Comparison of ENCODE assay signal across 27 cellular contexts in genomic region chr5:127176769-127177168, GRCh38.
"Had no signal": no experiment of that assay in that cellular context is flagged by ENCODE, and none has a peak within 500 bp of the region (broad histone marks: within the 10 kb centered on the region; RNA-seq: fewer than 3 reads in every experiment).

No MANE protein-coding gene starts in this region.

- H3K27ac Mint-ChIP-seq: activated B cell treated with CpG ODN at 0.5 μM for 24 hours; activated CD8-positive, alpha-beta T cell treated with anti-CD3 and anti-CD28 coated beads for 36 hours; activated naive CD4-positive, alpha-beta T cell treated with anti-CD3 and anti-CD28 coated beads, Interleukin-2, amount 50 U/mL, for 24 hours; activated naive CD8-positive, alpha-beta T cell treated with anti-CD3 and anti-CD28 coated beads, Interleukin-2, amount 50 U/mL, for 24 hours; activated T-helper 2 cell treated with anti-CD3 and anti-CD28 coated beads, Interferon-gamma antibody, Interleukin-2, Interleukin-4, amounts not matched to agents 10 μg/mL and 5 μg/mL and 100 μg/mL, durations not matched to agents 14 hours and 24 hours and 36 hours; nephron progenitor cell; stimulated activated effector memory CD8-positive, alpha-beta T cell treated with anti-CD3 and anti-CD28 coated beads, Interleukin-12 subunit alpha, Interleukin-12 subunit beta, amount 100 ng/mL, for 72 hours; stimulated activated naive CD8-positive, alpha-beta T cell treated with anti-CD3 and anti-CD28 coated beads, Interleukin-15, Interleukin-2, amounts not matched to agents 100 ng/mL and 50 ng/mL, for 24 hours; T-helper 2 cell treated with Interferon-gamma antibody and Interleukin-4, amounts not matched to agents 5 μg/mL and 100 μg/mL, for 36 hours had no signal

- H3K9me3 Mint-ChIP-seq: activated naive CD8-positive, alpha-beta T cell treated with anti-CD3 and anti-CD28 coated beads, Interleukin-2, amount 50 U/mL, for 24 hours; activated T-helper 2 cell treated with anti-CD3 and anti-CD28 coated beads, Interferon-gamma antibody, Interleukin-2, Interleukin-4, amounts not matched to agents 10 μg/mL and 5 μg/mL and 100 μg/mL, durations not matched to agents 14 hours and 24 hours and 36 hours; T-helper 2 cell treated with Interferon-gamma antibody and Interleukin-4, amounts not matched to agents 5 μg/mL and 100 μg/mL, for 36 hours had no signal

- H3K4me1 ChIP-seq: breast epithelium, gastroesophageal sphincter, right lobe of liver, thyroid gland, upper lobe of right lung had no signal

- H3K79me2 ChIP-seq: hepatocyte had no signal

- H2AFZ ChIP-seq: hepatocyte had no signal

- H3K36me3 ChIP-seq: breast epithelium, gastroesophageal sphincter, neutrophil, right lobe of liver, thyroid gland, upper lobe of right lung had no signal

- H3K4me2 ChIP-seq: hepatocyte had no signal

- H3K36me3 Mint-ChIP-seq: stimulated activated effector memory CD8-positive, alpha-beta T cell treated with anti-CD3 and anti-CD28 coated beads, Interleukin-12 subunit alpha, Interleukin-12 subunit beta, amount 100 ng/mL, for 72 hours had no signal

- ATAC-seq: activated CD8-positive, alpha-beta T cell treated with anti-CD3 and anti-CD28 coated beads for 36 hours; activated naive CD8-positive, alpha-beta T cell treated with anti-CD3 and anti-CD28 coated beads, Interleukin-2, amount 50 U/mL, for 24 hours; activated T-cell treated with anti-CD3 and anti-CD28 coated beads, Interleukin-2, amount 50 U/mL, for 4 hours; gastroesophageal sphincter; left cardiac atrium; left ventricle myocardium superior; right lobe of liver; stimulated activated effector memory CD8-positive, alpha-beta T cell treated with anti-CD3 and anti-CD28 coated beads, Interleukin-12 subunit alpha, Interleukin-12 subunit beta, amount 100 ng/mL, for 72 hours; upper lobe of right lung had no signal

- DNase-seq: activated B cell treated with CpG ODN at 0.5 μM for 24 hours; activated CD4-positive, alpha-beta T cell treated with anti-CD3 and anti-CD28 coated beads, Interleukin-2, amount 50 U/mL, for 1 hour; activated CD8-positive, alpha-beta T cell treated with anti-CD3 and anti-CD28 coated beads for 36 hours; activated naive CD8-positive, alpha-beta T cell treated with anti-CD3 and anti-CD28 coated beads, Interleukin-2, amount 50 U/mL, for 24 hours; activated T-cell treated with anti-CD3 and anti-CD28 coated beads, Interleukin-2, amount 50 U/mL, for 4 hours; amygdala; central memory CD4-positive, alpha-beta T cell; dermis blood vessel endothelial cell; effector CD4-positive, alpha-beta T cell; left cardiac atrium; left ventricle myocardium superior; naive B cell; nephron progenitor cell; right lobe of liver; stimulated activated CD4-positive, alpha-beta T cell treated with anti-CD3 and anti-CD28 coated beads, Interleukin-4, amount 100 ng/mL, for 24 hours; thyroid gland; upper lobe of right lung had no signal

- H3K4me3 Mint-ChIP-seq: activated B cell treated with CpG ODN at 0.5 μM for 24 hours; activated CD8-positive, alpha-beta T cell treated with anti-CD3 and anti-CD28 coated beads for 36 hours; activated naive CD4-positive, alpha-beta T cell treated with anti-CD3 and anti-CD28 coated beads, Interleukin-2, amount 50 U/mL, for 24 hours; activated naive CD8-positive, alpha-beta T cell treated with anti-CD3 and anti-CD28 coated beads, Interleukin-2, amount 50 U/mL, for 24 hours; activated T-cell treated with anti-CD3 and anti-CD28 coated beads, Interleukin-2, amount 50 U/mL, for 4 hours; naive B cell; nephron progenitor cell; stimulated activated effector memory CD8-positive, alpha-beta T cell treated with anti-CD3 and anti-CD28 coated beads, Interleukin-12 subunit alpha, Interleukin-12 subunit beta, amount 100 ng/mL, for 72 hours; stimulated activated naive CD8-positive, alpha-beta T cell treated with anti-CD3 and anti-CD28 coated beads, Interleukin-15, Interleukin-2, amounts not matched to agents 100 ng/mL and 50 ng/mL, for 24 hours; T-helper 2 cell treated with Interferon-gamma antibody and Interleukin-4, amounts not matched to agents 5 μg/mL and 100 μg/mL, for 36 hours had no signal

- H3K27me3 ChIP-seq: breast epithelium, gastroesophageal sphincter, hepatocyte, neutrophil, right lobe of liver, thyroid gland, upper lobe of right lung had no signal

- H3K27ac ChIP-seq: breast epithelium, gastroesophageal sphincter, hepatocyte, neutrophil, right lobe of liver, skin epidermis, thyroid gland, upper lobe of right lung had no signal

- H3K4me1 Mint-ChIP-seq: activated B cell treated with CpG ODN at 0.5 μM for 24 hours; activated naive CD4-positive, alpha-beta T cell treated with anti-CD3 and anti-CD28 coated beads, Interleukin-2, amount 50 U/mL, for 24 hours; activated naive CD8-positive, alpha-beta T cell treated with anti-CD3 and anti-CD28 coated beads, Interleukin-2, amount 50 U/mL, for 24 hours; naive B cell; nephron progenitor cell; stimulated activated effector memory CD8-positive, alpha-beta T cell treated with anti-CD3 and anti-CD28 coated beads, Interleukin-12 subunit alpha, Interleukin-12 subunit beta, amount 100 ng/mL, for 72 hours had no signal

- H3K9me3 ChIP-seq: neutrophil, right lobe of liver, thyroid gland, upper lobe of right lung had no signal

- H3K4me3 ChIP-seq: breast epithelium, gastroesophageal sphincter, hepatocyte, right lobe of liver, skin epidermis, thyroid gland, upper lobe of right lung had no signal
